ENCODE assay signal across 21 cellular contexts in genomic region chr2:66957677-66958076, GRCh38.
DNase-seq lines count a peak whose midpoint lies in the region; ATAC-seq and TF ChIP-seq lines count a peak whose summit lies in the region.
"Had no signal": no experiment of that assay in that cellular context is flagged by ENCODE, and none has a peak within 500 bp of the region (broad histone marks: within the 10 kb centered on the region; RNA-seq: fewer than 3 reads in every experiment).

No MANE protein-coding gene starts in this region.

- 71% methylated on average over 4 of the region's 4 CpGs for WGBS in esophagus muscularis mucosa
- WGBS in ovary, 3 donors: 64 to 76% (median 75%) methylated on average over 4 of the region's 4 CpGs

- H3K36me3 ChIP-seq in esophagus muscularis mucosa (no peaks in the 10 kb centered on the region), vagina (no peaks in the 10 kb centered on the region), ovary (no peaks in the 10 kb centered on the region)
- H3K36me3 ChIP-seq: BE2C; BLaER1 treated with 17β-estradiol and CSF1 and Interleukin-3, amounts not matched to agents 10 nM and 100 nM had no signal

- H3K9me3 ChIP-seq in esophagus muscularis mucosa: no peaks in the 10 kb centered on the region
- no peaks in the 10 kb centered on the region for H3K9me3 ChIP-seq in vagina
- H3K9me3 ChIP-seq in ovary: no peaks in the 10 kb centered on the region
- H3K9me3 ChIP-seq: BE2C; BLaER1 treated with 17β-estradiol and CSF1 and Interleukin-3, amounts not matched to agents 10 nM and 100 nM had no signal

- ATAC-seq in sciatic nerve: peak; percentile 86
- ATAC-seq in GM18502 (IDR thresholded peaks at IDR 0.05; ENCODE audit: poor library complexity, unreplicated experiment): no peak
- ATAC-seq: GM12878, GM23338, HCT116 had no signal

- H3K4me3 ChIP-seq in AG10803 (ENCODE audit: low read length) (no peak overlapping the region), esophagus muscularis mucosa (no peak overlapping the region), fibroblast of the aortic adventitia (ENCODE audit: low read depth, low read length) (no peak overlapping the region), vagina (no peak overlapping the region), ovary (no peak overlapping the region)
- H3K4me3 ChIP-seq: BLaER1 treated with 17β-estradiol and CSF1 and Interleukin-3, amounts not matched to agents 10 nM and 100 nM; GM12878; GM23338 had no signal

- peaks cover 0 to 43% (median 30%) of the 10 kb centered on the region in 4 donors for H3K4me1 ChIP-seq in esophagus muscularis mucosa
- H3K4me1 ChIP-seq in vagina: peaks cover 8% of the 10 kb centered on the region
- H3K4me1 ChIP-seq in ovary (ENCODE audit: insufficient read depth): no peaks in the 10 kb centered on the region
- H3K4me1 ChIP-seq: BE2C had no signal

- TF ChIP-seq POLR2A in esophagus muscularis mucosa (IDR thresholded peaks at IDR 0.05; ENCODE audit: low read depth): no peak
- TF ChIP-seq POLR2A in vagina (IDR thresholded peaks at IDR 0.05): no peak
- no peak for TF ChIP-seq POLR2A in ovary (IDR thresholded peaks at IDR 0.05)

- DNase-seq in AG10803 (ENCODE audit: low read depth) (peak; percentile 6), esophagus muscularis mucosa (ENCODE audit: extremely low spot score) (no peak), fibroblast of the aortic adventitia (ENCODE audit: low read depth) (peak; percentile 22), sciatic nerve (ENCODE audit: low spot score) (no peak), vagina (ENCODE audit: extremely low spot score in 2 of 2) (no peak), ovary (no peak), DMS79 (lab: John Stamatoyannopoulos, UW) (no peak)
- DNase-seq: AML-193; BE2C; Calu3; CD4-positive, alpha-beta T cell; COR-L47; DMS153; EL; GDM1; H9 had no signal

- H3K27me3 ChIP-seq in esophagus muscularis mucosa (no peaks in the 10 kb centered on the region), vagina (no peaks in the 10 kb centered on the region), ovary (no peaks in the 10 kb centered on the region)
- H3K27me3 ChIP-seq: BE2C; BLaER1 treated with 17β-estradiol and CSF1 and Interleukin-3, amounts not matched to agents 10 nM and 100 nM had no signal

- intact Hi-C loops in esophagus muscularis mucosa (cut with DNase I): loop anchor here (10.0 kb wide), 1 partner anchor 887 kb away; no protein-coding TSS in a partner anchor
- intact Hi-C loops in sciatic nerve (cut with DNase I): loop anchor here (10.0 kb wide), 1 partner anchor 1333 kb away; no protein-coding TSS in a partner anchor
- intact Hi-C loops in vagina (cut with DNase I): no loop called here
- intact Hi-C loops in ovary (cut with DNase I): no loop called here

- TF ChIP-seq CTCF in AG10803 (conservative IDR thresholded peaks at IDR 0.05; ENCODE audit: low read length) (no peak), esophagus muscularis mucosa (IDR thresholded peaks at IDR 0.05) (no peak), fibroblast of the aortic adventitia (IDR thresholded peaks at IDR 0.05; ENCODE audit: insufficient read depth, low read length) (no peak), vagina (IDR thresholded peaks at IDR 0.05) (no peak), ovary (IDR thresholded peaks at IDR 0.05) (no peak)

- TF ChIP-seq EP300 in esophagus muscularis mucosa (IDR thresholded peaks at IDR 0.05): no peak
- TF ChIP-seq EP300 in ovary (IDR thresholded peaks at IDR 0.05): no peak

- H3K27ac ChIP-seq in esophagus muscularis mucosa (replicated peaks in 1 of 4) (peak overlapping the region in 3 of 4 donors; percentile 10 to 66 (median 42)), vagina (no peak overlapping the region), ovary (no peak overlapping the region)
- H3K27ac ChIP-seq: BLaER1 treated with 17β-estradiol and CSF1 and Interleukin-3, amounts not matched to agents 10 nM and 100 nM had no signal

Comparison
In these comparisons a context has a peak if more than half of its experiments do, and no peak if none do; other contexts are left out.
1. DNase-seq: peak in AG10803 (single experiment) and fibroblast of the aortic adventitia (single experiment); none in esophagus muscularis mucosa (single experiment), sciatic nerve (single experiment), vagina (0 of 2), ovary (0 of 5) and DMS79 (single experiment).
2. H3K27ac ChIP-seq: peak in esophagus muscularis mucosa (3 of 4); none in vagina (single experiment) and ovary (0 of 2).
3. intact Hi-C loops: an anchor here in esophagus muscularis mucosa (10.0 kb wide) and sciatic nerve (10.0 kb wide); none called in vagina and ovary.